1 cellular context compared by ENCODE assay signal in the genomic region with DNA sequence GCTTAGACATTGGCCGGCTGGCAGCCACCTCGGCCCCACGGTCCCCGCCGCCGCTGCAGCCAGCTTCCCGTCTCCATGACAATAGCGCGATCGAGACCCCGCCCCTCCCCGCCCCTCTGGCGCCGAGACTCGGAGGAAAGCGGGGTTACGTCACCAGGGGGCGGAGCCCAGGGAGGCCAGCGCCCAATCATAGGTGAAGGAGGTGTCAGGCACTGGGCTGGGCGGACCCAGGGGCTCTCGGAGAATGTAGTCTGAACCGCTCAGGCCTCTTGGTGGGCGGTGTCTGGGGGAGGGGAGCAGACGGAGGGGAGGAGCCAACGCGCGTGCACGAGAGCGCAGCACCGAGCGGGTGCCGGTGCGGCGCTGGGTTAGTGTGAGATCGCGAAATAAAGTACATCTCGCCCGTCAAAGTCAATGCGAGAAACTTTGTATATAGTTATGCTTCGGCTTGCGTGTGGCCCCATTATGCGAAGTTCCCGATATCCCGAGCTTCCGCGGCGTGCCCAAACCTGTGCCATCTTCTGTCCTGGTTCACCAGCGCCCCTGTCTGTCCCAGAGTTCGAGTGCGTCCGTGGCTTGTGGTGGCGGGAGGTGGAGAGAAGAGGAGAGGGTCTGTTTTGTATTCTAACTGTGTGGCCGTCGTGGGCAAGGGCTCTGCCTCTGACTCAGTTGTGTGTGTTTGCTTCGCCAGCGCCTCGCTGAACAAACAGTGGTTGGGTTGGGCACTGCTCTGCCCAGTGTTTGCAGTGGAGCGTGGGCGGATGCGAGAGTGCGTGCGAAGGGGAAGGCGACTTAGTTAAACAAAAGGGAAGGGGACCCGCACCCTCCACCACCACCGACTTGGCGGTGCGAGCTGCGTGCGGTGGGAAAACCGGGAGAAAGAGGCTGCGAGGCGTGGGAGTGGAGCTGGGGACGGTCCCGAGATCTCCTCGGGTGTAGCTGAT.
TF ChIP-seq lines count a peak whose summit lies in the region.

No MANE protein-coding gene starts in this region.

TF ChIP-seq in K562, 482 proteins besides CTCF, POLR2A, EP300 and RAD21 (continued from another document):
- TF ChIP-seq, protein P1, sequence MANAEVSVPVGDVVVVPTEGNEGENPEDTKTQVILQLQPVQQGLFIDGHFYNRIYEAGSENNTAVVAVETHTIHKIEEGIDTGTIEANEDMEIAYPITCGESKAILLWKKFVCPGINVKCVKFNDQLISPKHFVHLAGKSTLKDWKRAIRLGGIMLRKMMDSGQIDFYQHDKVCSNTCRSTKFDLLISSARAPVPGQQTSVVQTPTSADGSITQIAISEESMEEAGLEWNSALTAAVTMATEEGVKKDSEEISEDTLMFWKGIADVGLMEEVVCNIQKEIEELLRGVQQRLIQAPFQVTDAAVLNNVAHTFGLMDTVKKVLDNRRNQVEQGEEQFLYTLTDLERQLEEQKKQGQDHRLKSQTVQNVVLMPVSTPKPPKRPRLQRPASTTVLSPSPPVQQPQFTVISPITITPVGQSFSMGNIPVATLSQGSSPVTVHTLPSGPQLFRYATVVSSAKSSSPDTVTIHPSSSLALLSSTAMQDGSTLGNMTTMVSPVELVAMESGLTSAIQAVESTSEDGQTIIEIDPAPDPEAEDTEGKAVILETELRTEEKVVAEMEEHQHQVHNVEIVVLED (CRISPR knock-in tag; IDR thresholded peaks at IDR 0.05) = peak; percentile 5; the same call in 1 of the 2 replicates
- no peak for TF ChIP-seq DDX20 (tag; IDR thresholded peaks at IDR 0.05; ENCODE audit: low read depth)
